ENCODE assay signal across 15 cellular contexts in genomic region chr2:96890252-96890651, GRCh38.
"Had no signal": no experiment of that assay in that cellular context is flagged by ENCODE, and none has a peak within 500 bp of the region (broad histone marks: within the 10 kb centered on the region; RNA-seq: fewer than 3 reads in every experiment).

No MANE protein-coding gene starts in this region.

- DNase-seq: activated CD4-positive, alpha-beta T cell treated with anti-CD3 and anti-CD28 coated beads for 48 hours; activated CD8-positive, alpha-beta T cell treated with anti-CD3 and anti-CD28 coated beads, Interleukin-2, amount 10 ng/mL, durations not matched to agents 7 days and 5 days; activated naive CD4-positive, alpha-beta T cell treated with anti-CD3 and anti-CD28 coated beads for 36 hours; central memory CD4-positive, alpha-beta T cell; cortex of kidney; effector memory CD4-positive, alpha-beta T cell; hippocampal formation; naive thymus-derived CD8-positive, alpha-beta T cell; psoas muscle; stimulated activated CD4-positive, alpha-beta T cell treated with anti-CD3 and anti-CD28 coated beads, Interleukin-4, amount 100 ng/mL, for 1 hour; stimulated activated CD8-positive, alpha-beta memory T cell treated with anti-CD3 and anti-CD28 coated beads, Interleukin-4, amount 100 ng/mL, for 48 hours; stimulated activated naive CD8-positive, alpha-beta T cell treated with anti-CD3 and anti-CD28 coated beads, Interleukin-15, Interleukin-2, amounts not matched to agents 100 U/mL and 50 U/mL, for 24 hours had no signal

- H3K27ac ChIP-seq: psoas muscle, suprapubic skin had no signal

- H3K4me3 Mint-ChIP-seq: activated CD8-positive, alpha-beta T cell treated with anti-CD3 and anti-CD28 coated beads, Interleukin-2, amount 10 ng/mL, durations not matched to agents 7 days and 5 days; activated naive CD4-positive, alpha-beta T cell treated with anti-CD3 and anti-CD28 coated beads for 36 hours; T-helper 1 cell treated with Interleukin-12 subunit alpha and Interleukin-12 subunit beta and Interleukin-4 antibody, amounts not matched to agents 30 μg/mL and 1 μg/mL, for 36 hours; WTC11 had no signal

- H3K9me3 ChIP-seq: psoas muscle, suprapubic skin had no signal

- H3K27me3 Mint-ChIP-seq: naive thymus-derived CD8-positive, alpha-beta T cell had no signal

- H3K27ac Mint-ChIP-seq: activated CD8-positive, alpha-beta T cell treated with anti-CD3 and anti-CD28 coated beads, Interleukin-2, amount 10 ng/mL, durations not matched to agents 7 days and 5 days; activated naive CD4-positive, alpha-beta T cell treated with anti-CD3 and anti-CD28 coated beads for 36 hours; T-helper 1 cell treated with Interleukin-12 subunit alpha and Interleukin-12 subunit beta and Interleukin-4 antibody, amounts not matched to agents 30 μg/mL and 1 μg/mL, for 36 hours; WTC11 had no signal

- H3K4me3 ChIP-seq: psoas muscle, suprapubic skin had no signal

- H3K36me3 Mint-ChIP-seq: naive thymus-derived CD8-positive, alpha-beta T cell; WTC11 had no signal

- H3K36me3 ChIP-seq: suprapubic skin had no signal

- ATAC-seq: activated CD8-positive, alpha-beta T cell treated with anti-CD3 and anti-CD28 coated beads, Interleukin-2, amount 10 ng/mL, durations not matched to agents 7 days and 5 days; naive thymus-derived CD8-positive, alpha-beta T cell; psoas muscle; stimulated activated naive CD8-positive, alpha-beta T cell treated with anti-CD3 and anti-CD28 coated beads, Interleukin-15, Interleukin-2, amounts not matched to agents 100 U/mL and 50 U/mL, for 24 hours; WTC11 had no signal

- H3K9me3 Mint-ChIP-seq: activated naive CD4-positive, alpha-beta T cell treated with anti-CD3 and anti-CD28 coated beads for 36 hours; naive thymus-derived CD8-positive, alpha-beta T cell; T-helper 1 cell treated with Interleukin-12 subunit alpha and Interleukin-12 subunit beta and Interleukin-4 antibody, amounts not matched to agents 30 μg/mL and 1 μg/mL, for 36 hours; WTC11 had no signal

- H3K27me3 ChIP-seq: suprapubic skin had no signal
